1 cellular context compared by ENCODE assay signal in genomic region chr1:10494418-10494753, GRCh38.
TF ChIP-seq lines count a peak whose summit lies in the region.

No MANE protein-coding gene starts in this region.

TF ChIP-seq in K562, 482 proteins besides CTCF, POLR2A, EP300 and RAD21:
- TF ChIP-seq NRF1 (conservative IDR thresholded peaks at IDR 0.05 in 1 of 2, IDR thresholded peaks at IDR 0.05 in 1 of 2) (0 out of 4 replicates have a peak, but pooled peaks of 1 of the 2 experiments have one; percentile 13), HDAC8 (tag; IDR thresholded peaks at IDR 0.05) (no peak), HDAC6 (IDR thresholded peaks at IDR 0.05; ENCODE audit: low read depth, low read length) (no peak), CHD2 (IDR thresholded peaks at IDR 0.05; ENCODE audit: low read depth, low read length) (no peak), ATF7 (IDR thresholded peaks at IDR 0.05) (0 out of 2 replicates have a peak, but pooled peaks have one; percentile 39)
- TF ChIP-seq, protein P1, sequence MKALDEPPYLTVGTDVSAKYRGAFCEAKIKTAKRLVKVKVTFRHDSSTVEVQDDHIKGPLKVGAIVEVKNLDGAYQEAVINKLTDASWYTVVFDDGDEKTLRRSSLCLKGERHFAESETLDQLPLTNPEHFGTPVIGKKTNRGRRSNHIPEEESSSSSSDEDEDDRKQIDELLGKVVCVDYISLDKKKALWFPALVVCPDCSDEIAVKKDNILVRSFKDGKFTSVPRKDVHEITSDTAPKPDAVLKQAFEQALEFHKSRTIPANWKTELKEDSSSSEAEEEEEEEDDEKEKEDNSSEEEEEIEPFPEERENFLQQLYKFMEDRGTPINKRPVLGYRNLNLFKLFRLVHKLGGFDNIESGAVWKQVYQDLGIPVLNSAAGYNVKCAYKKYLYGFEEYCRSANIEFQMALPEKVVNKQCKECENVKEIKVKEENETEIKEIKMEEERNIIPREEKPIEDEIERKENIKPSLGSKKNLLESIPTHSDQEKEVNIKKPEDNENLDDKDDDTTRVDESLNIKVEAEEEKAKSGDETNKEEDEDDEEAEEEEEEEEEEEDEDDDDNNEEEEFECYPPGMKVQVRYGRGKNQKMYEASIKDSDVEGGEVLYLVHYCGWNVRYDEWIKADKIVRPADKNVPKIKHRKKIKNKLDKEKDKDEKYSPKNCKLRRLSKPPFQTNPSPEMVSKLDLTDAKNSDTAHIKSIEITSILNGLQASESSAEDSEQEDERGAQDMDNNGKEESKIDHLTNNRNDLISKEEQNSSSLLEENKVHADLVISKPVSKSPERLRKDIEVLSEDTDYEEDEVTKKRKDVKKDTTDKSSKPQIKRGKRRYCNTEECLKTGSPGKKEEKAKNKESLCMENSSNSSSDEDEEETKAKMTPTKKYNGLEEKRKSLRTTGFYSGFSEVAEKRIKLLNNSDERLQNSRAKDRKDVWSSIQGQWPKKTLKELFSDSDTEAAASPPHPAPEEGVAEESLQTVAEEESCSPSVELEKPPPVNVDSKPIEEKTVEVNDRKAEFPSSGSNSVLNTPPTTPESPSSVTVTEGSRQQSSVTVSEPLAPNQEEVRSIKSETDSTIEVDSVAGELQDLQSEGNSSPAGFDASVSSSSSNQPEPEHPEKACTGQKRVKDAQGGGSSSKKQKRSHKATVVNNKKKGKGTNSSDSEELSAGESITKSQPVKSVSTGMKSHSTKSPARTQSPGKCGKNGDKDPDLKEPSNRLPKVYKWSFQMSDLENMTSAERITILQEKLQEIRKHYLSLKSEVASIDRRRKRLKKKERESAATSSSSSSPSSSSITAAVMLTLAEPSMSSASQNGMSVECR (CRISPR knock-in tag; IDR thresholded peaks at IDR 0.05), result 0 out of 2 replicates have a peak, but pooled peaks have one; percentile 31
